In genomic region chr6:68022968-68023367, GRCh38 we compare ENCODE assay signal across 2 cellular contexts.
A peak's percentile ranks its signal among the peaks of the same experiment; 100 is the strongest.
DNase-seq lines count a peak whose midpoint lies in the region; ATAC-seq, FAIRE-seq and TF ChIP-seq lines count a peak whose summit lies in the region.
"Not testable (repeated sequence)": the region's sequence is repeated elsewhere in the genome, so short reads cannot be mapped to it uniquely, and the experiment has no call there.

No MANE protein-coding gene starts in this region.

- TF ChIP-seq CTCF in HEK293 (tag by site-specific recombination; IDR thresholded peaks at IDR 0.05); K562 (IDR thresholded peaks at IDR 0.05 in 2 of 3, conservative IDR thresholded peaks at IDR 0.05 in 1 of 3; ENCODE audit: insufficient read depth in 2 of 3, low read depth in 1 of 3, low read length in 3 of 3): not testable (repeated sequence)

- not testable (repeated sequence) for DNase-seq in K562 (ENCODE audit: extremely low read depth in 1 of 4, low spot score in 3 of 4)

- CTCF ChIA-PET in HEK293 (lab: Yijun Ruan, JAX): interaction anchor here (0.8 kb wide), 1 partner anchor 104 kb away, joined by 3 read pairs; no protein-coding TSS in a partner anchor
- CTCF ChIA-PET in K562 (lab: Yijun Ruan, JAX; ENCODE audit: low intra/inter-chr PET ratio): not testable (repeated sequence)

- H4K20me1 ChIP-seq in K562 (replicated peaks; ENCODE audit: control insufficient read depth, insufficient read depth, low read length): not testable (repeated sequence)

- H3K9me1 ChIP-seq in K562 (ENCODE audit: control insufficient read depth, insufficient read depth, low read length): not testable (repeated sequence)

- not testable (repeated sequence) for H3K4me2 ChIP-seq in K562 (ENCODE audit: insufficient read depth, low read length)

- FAIRE-seq in K562 (lab: Jason Lieb, UNC): not testable (repeated sequence)

- WGBS in K562 (ENCODE audit: insufficient coverage, low coverage, missing lambda C conversion rate): 91% methylated on average over 1 of the region's 1 CpG

- not testable (repeated sequence) for H3K36me3 ChIP-seq in HEK293 (ENCODE audit: control insufficient read depth in 2 of 2, insufficient read depth in 1 of 2, low read length in 2 of 2); K562 (ENCODE audit: control insufficient read depth, insufficient read depth, low read length)

- intact Hi-C loops in K562 (cut with micrococcal nuclease): not testable (repeated sequence)

- H3K4me3 ChIP-seq in HEK293 (ENCODE audit: low read depth, low read length); K562: not testable (repeated sequence)

- not testable (repeated sequence) for H3K9ac ChIP-seq in K562 (ENCODE audit: insufficient read depth in 1 of 2, low read depth in 2 of 2, low read length in 2 of 2)

- not testable (repeated sequence) for H2AFZ ChIP-seq in K562 (ENCODE audit: low read depth, low read length)

- TF ChIP-seq POLR2A in K562 (conservative IDR thresholded peaks at IDR 0.05): not testable (repeated sequence)

- not testable (repeated sequence) for H3K79me2 ChIP-seq in K562 (ENCODE audit: control insufficient read depth, insufficient read depth, low read length)

- not testable (repeated sequence) for ATAC-seq in K562

- not testable (repeated sequence) for H3K27me3 ChIP-seq in K562 (ENCODE audit: control insufficient read depth in 2 of 2, insufficient read depth in 2 of 2, low read length in 2 of 2)

- H3K4me1 ChIP-seq in HEK293 (ENCODE audit: control insufficient read depth, insufficient read depth, low read length); K562 (replicated peaks in 1 of 2; ENCODE audit: control insufficient read depth in 2 of 2, insufficient read depth in 2 of 2, low read length in 2 of 2): not testable (repeated sequence)

- not testable (repeated sequence) for TF ChIP-seq RAD21 in K562 (CRISPR knock-in tag; conservative IDR thresholded peaks at IDR 0.05 in 1 of 2, IDR thresholded peaks at IDR 0.05 in 1 of 2)

- H3K27ac ChIP-seq in HEK293 (ENCODE audit: extremely low read depth, low read depth, low read length); K562 (ENCODE audit: extremely low read depth, low read depth, low read length): not testable (repeated sequence)

- not testable (repeated sequence) for BruUV-seq in K562 (replicated peaks; lab: Mats Ljungman, UMichigan)

- in situ Hi-C loops in K562 (cut with MboI): not testable (repeated sequence)

- POLR2A ChIA-PET in HEK293 (lab: Yijun Ruan, JAX); K562 (lab: Yijun Ruan, JAX): not testable (repeated sequence)

- not testable (repeated sequence) for TF ChIP-seq EP300 in K562 (IDR thresholded peaks at IDR 0.05; ENCODE audit: low read length)

- H3K9me3 ChIP-seq in HEK293 (ENCODE audit: control insufficient read depth, insufficient read depth, low read depth, low read length); K562 (replicated peaks; ENCODE audit: control insufficient read depth, insufficient read depth, low read depth, low read length): not testable (repeated sequence)

TF ChIP-seq in HEK293, 187 proteins besides CTCF, POLR2A, EP300 and RAD21:
- TF ChIP-seq ZNF146 (tag by site-specific recombination; IDR thresholded peaks at IDR 0.05): peak; percentile 52; the same call in 1 of the 2 replicates

TF ChIP-seq in K562, 482 proteins besides CTCF, POLR2A, EP300 and RAD21:
- peak; percentile 82 for TF ChIP-seq ZNF146 (CRISPR knock-in tag; IDR thresholded peaks at IDR 0.05; ENCODE audit: unreplicated experiment)
